1 cellular context compared by ENCODE assay signal in the genomic region with DNA sequence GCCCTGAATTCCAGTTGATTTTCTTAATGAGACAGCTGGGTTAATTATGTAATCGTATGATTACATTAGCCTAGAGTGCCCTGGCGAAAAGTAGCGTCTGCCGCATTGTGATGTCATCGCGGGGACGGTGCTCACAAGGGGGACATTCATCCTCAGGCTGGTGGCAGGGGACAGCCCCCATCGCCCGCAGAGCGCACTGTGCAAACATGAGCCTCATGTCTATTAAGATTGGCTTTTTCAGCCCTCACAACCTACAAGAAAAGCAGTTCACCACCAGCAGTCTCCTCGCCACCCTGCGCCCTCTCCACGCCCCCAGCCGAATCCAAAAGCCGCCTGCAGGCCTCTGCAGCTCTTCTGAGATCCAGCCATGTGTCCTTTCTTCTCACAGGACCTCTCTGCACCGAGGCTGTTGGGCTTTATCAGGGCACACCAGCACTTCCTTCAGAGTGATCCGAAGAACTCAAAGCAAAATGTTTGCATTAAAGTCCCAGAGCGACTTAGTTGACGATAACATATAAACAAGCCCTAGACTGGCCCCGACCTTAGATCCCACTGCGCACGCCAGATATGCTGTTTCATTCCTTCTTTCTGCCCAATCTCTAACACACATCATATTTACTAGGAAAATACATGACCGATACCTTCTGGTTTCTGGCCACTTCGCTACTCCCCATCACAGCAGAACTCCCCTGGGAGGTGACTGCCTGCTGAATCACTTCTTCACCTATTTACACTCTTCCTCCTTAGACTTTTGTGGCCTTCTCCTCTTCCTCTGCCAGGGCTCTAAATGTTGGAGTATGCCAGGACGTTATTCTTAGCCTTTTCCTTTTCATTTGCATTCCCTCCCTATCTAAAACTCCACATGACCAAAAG.
TF ChIP-seq lines count a peak whose summit lies in the region.

No MANE protein-coding gene starts in this region.

TF ChIP-seq in K562, 482 proteins besides CTCF, POLR2A, EP300 and RAD21 (continued from another document and continues in another):
- TF ChIP-seq, protein P1, sequence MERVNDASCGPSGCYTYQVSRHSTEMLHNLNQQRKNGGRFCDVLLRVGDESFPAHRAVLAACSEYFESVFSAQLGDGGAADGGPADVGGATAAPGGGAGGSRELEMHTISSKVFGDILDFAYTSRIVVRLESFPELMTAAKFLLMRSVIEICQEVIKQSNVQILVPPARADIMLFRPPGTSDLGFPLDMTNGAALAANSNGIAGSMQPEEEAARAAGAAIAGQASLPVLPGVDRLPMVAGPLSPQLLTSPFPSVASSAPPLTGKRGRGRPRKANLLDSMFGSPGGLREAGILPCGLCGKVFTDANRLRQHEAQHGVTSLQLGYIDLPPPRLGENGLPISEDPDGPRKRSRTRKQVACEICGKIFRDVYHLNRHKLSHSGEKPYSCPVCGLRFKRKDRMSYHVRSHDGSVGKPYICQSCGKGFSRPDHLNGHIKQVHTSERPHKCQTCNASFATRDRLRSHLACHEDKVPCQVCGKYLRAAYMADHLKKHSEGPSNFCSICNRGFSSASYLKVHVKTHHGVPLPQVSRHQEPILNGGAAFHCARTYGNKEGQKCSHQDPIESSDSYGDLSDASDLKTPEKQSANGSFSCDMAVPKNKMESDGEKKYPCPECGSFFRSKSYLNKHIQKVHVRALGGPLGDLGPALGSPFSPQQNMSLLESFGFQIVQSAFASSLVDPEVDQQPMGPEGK (CRISPR knock-in tag; IDR thresholded peaks at IDR 0.05; ENCODE audit: borderline replicate concordance), result no peak
- no peak for TF ChIP-seq ZNF146 (CRISPR knock-in tag; IDR thresholded peaks at IDR 0.05; ENCODE audit: unreplicated experiment)
- no peak for TF ChIP-seq MTF1 (CRISPR knock-in tag; IDR thresholded peaks at IDR 0.05; ENCODE audit: borderline replicate concordance)
- TF ChIP-seq, protein P2, sequence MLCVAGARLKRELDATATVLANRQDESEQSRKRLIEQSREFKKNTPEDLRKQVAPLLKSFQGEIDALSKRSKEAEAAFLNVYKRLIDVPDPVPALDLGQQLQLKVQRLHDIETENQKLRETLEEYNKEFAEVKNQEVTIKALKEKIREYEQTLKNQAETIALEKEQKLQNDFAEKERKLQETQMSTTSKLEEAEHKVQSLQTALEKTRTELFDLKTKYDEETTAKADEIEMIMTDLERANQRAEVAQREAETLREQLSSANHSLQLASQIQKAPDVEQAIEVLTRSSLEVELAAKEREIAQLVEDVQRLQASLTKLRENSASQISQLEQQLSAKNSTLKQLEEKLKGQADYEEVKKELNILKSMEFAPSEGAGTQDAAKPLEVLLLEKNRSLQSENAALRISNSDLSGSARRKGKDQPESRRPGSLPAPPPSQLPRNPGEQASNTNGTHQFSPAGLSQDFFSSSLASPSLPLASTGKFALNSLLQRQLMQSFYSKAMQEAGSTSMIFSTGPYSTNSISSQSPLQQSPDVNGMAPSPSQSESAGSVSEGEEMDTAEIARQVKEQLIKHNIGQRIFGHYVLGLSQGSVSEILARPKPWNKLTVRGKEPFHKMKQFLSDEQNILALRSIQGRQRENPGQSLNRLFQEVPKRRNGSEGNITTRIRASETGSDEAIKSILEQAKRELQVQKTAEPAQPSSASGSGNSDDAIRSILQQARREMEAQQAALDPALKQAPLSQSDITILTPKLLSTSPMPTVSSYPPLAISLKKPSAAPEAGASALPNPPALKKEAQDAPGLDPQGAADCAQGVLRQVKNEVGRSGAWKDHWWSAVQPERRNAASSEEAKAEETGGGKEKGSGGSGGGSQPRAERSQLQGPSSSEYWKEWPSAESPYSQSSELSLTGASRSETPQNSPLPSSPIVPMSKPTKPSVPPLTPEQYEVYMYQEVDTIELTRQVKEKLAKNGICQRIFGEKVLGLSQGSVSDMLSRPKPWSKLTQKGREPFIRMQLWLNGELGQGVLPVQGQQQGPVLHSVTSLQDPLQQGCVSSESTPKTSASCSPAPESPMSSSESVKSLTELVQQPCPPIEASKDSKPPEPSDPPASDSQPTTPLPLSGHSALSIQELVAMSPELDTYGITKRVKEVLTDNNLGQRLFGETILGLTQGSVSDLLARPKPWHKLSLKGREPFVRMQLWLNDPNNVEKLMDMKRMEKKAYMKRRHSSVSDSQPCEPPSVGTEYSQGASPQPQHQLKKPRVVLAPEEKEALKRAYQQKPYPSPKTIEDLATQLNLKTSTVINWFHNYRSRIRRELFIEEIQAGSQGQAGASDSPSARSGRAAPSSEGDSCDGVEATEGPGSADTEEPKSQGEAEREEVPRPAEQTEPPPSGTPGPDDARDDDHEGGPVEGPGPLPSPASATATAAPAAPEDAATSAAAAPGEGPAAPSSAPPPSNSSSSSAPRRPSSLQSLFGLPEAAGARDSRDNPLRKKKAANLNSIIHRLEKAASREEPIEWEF (CRISPR knock-in tag; IDR thresholded peaks at IDR 0.05), result no peak
- no peak for TF ChIP-seq ZSCAN32 (CRISPR knock-in tag; IDR thresholded peaks at IDR 0.05)
- no peak for TF ChIP-seq KLF13 (tag; IDR thresholded peaks at IDR 0.05; ENCODE audit: borderline replicate concordance, low read depth)
- TF ChIP-seq ZC3H11A (IDR thresholded peaks at IDR 0.05; ENCODE audit: low read depth, low read length), result no peak
- peak; percentile 74 for TF ChIP-seq KLF16 (IDR thresholded peaks at IDR 0.05)
- TF ChIP-seq, protein P3, sequence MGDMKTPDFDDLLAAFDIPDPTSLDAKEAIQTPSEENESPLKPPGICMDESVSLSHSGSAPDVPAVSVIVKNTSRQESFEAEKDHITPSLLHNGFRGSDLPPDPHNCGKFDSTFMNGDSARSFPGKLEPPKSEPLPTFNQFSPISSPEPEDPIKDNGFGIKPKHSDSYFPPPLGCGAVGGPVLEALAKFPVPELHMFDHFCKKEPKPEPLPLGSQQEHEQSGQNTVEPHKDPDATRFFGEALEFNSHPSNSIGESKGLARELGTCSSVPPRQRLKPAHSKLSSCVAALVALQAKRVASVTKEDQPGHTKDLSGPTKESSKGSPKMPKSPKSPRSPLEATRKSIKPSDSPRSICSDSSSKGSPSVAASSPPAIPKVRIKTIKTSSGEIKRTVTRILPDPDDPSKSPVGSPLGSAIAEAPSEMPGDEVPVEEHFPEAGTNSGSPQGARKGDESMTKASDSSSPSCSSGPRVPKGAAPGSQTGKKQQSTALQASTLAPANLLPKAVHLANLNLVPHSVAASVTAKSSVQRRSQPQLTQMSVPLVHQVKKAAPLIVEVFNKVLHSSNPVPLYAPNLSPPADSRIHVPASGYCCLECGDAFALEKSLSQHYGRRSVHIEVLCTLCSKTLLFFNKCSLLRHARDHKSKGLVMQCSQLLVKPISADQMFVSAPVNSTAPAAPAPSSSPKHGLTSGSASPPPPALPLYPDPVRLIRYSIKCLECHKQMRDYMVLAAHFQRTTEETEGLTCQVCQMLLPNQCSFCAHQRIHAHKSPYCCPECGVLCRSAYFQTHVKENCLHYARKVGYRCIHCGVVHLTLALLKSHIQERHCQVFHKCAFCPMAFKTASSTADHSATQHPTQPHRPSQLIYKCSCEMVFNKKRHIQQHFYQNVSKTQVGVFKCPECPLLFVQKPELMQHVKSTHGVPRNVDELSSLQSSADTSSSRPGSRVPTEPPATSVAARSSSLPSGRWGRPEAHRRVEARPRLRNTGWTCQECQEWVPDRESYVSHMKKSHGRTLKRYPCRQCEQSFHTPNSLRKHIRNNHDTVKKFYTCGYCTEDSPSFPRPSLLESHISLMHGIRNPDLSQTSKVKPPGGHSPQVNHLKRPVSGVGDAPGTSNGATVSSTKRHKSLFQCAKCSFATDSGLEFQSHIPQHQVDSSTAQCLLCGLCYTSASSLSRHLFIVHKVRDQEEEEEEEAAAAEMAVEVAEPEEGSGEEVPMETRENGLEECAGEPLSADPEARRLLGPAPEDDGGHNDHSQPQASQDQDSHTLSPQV (IDR thresholded peaks at IDR 0.05), result no peak; the same call in 1 of the 2 replicates
- TF ChIP-seq NFATC3 (IDR thresholded peaks at IDR 0.05), result peak; percentile 75; the same call in 1 of the 2 replicates
- TF ChIP-seq, protein P4, sequence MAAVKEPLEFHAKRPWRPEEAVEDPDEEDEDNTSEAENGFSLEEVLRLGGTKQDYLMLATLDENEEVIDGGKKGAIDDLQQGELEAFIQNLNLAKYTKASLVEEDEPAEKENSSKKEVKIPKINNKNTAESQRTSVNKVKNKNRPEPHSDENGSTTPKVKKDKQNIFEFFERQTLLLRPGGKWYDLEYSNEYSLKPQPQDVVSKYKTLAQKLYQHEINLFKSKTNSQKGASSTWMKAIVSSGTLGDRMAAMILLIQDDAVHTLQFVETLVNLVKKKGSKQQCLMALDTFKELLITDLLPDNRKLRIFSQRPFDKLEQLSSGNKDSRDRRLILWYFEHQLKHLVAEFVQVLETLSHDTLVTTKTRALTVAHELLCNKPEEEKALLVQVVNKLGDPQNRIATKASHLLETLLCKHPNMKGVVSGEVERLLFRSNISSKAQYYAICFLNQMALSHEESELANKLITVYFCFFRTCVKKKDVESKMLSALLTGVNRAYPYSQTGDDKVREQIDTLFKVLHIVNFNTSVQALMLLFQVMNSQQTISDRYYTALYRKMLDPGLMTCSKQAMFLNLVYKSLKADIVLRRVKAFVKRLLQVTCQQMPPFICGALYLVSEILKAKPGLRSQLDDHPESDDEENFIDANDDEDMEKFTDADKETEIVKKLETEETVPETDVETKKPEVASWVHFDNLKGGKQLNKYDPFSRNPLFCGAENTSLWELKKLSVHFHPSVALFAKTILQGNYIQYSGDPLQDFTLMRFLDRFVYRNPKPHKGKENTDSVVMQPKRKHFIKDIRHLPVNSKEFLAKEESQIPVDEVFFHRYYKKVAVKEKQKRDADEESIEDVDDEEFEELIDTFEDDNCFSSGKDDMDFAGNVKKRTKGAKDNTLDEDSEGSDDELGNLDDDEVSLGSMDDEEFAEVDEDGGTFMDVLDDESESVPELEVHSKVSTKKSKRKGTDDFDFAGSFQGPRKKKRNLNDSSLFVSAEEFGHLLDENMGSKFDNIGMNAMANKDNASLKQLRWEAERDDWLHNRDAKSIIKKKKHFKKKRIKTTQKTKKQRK (IDR thresholded peaks at IDR 0.05; ENCODE audit: borderline replicate concordance, low read depth, low read length), result no peak
- TF ChIP-seq NR2C1 (IDR thresholded peaks at IDR 0.05), result no peak
- TF ChIP-seq NR2C1 (tag; IDR thresholded peaks at IDR 0.05), result no peak
- no peak for TF ChIP-seq SETDB1 (IDR thresholded peaks at IDR 0.05; ENCODE audit: low read length)
- TF ChIP-seq IRF2 (CRISPR knock-in tag; IDR thresholded peaks at IDR 0.05), result no peak
- TF ChIP-seq BCL6 (CRISPR knock-in tag; IDR thresholded peaks at IDR 0.05), result no peak
- TF ChIP-seq, protein P5, sequence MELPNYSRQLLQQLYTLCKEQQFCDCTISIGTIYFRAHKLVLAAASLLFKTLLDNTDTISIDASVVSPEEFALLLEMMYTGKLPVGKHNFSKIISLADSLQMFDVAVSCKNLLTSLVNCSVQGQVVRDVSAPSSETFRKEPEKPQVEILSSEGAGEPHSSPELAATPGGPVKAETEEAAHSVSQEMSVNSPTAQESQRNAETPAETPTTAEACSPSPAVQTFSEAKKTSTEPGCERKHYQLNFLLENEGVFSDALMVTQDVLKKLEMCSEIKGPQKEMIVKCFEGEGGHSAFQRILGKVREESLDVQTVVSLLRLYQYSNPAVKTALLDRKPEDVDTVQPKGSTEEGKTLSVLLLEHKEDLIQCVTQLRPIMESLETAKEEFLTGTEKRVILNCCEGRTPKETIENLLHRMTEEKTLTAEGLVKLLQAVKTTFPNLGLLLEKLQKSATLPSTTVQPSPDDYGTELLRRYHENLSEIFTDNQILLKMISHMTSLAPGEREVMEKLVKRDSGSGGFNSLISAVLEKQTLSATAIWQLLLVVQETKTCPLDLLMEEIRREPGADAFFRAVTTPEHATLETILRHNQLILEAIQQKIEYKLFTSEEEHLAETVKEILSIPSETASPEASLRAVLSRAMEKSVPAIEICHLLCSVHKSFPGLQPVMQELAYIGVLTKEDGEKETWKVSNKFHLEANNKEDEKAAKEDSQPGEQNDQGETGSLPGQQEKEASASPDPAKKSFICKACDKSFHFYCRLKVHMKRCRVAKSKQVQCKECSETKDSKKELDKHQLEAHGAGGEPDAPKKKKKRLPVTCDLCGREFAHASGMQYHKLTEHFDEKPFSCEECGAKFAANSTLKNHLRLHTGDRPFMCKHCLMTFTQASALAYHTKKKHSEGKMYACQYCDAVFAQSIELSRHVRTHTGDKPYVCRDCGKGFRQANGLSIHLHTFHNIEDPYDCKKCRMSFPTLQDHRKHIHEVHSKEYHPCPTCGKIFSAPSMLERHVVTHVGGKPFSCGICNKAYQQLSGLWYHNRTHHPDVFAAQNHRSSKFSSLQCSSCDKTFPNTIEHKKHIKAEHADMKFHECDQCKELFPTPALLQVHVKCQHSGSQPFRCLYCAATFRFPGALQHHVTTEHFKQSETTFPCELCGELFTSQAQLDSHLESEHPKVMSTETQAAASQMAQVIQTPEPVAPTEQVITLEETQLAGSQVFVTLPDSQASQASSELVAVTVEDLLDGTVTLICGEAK (IDR thresholded peaks at IDR 0.05), result no peak; the same call in 1 of the 2 replicates
- TF ChIP-seq, protein P5 (CRISPR knock-in tag; IDR thresholded peaks at IDR 0.05), result no peak
- TF ChIP-seq, protein P6, sequence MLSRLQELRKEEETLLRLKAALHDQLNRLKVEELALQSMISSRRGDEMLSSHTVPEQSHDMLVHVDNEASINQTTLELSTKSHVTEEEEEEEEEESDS (CRISPR knock-in tag; IDR thresholded peaks at IDR 0.05), result no peak
- no peak; the same call in none of the 2 replicates for TF ChIP-seq RBFOX2 (IDR thresholded peaks at IDR 0.05; ENCODE audit: low read depth, low read length)
- no peak for TF ChIP-seq CSDE1 (IDR thresholded peaks at IDR 0.05)
- TF ChIP-seq NR2F6 (CRISPR knock-in tag; IDR thresholded peaks at IDR 0.05), result no peak
- TF ChIP-seq KAT7 (CRISPR knock-in tag; IDR thresholded peaks at IDR 0.05; ENCODE audit: borderline replicate concordance), result no peak; the same call in 1 of the 2 replicates
- TF ChIP-seq CBX8 (IDR thresholded peaks at IDR 0.05; ENCODE audit: borderline replicate concordance, extremely low read depth, low read depth, low read length, poor library complexity, severe bottlenecking), result no peak
- no peak for TF ChIP-seq RBM34 (IDR thresholded peaks at IDR 0.05; ENCODE audit: borderline replicate concordance, insufficient read depth, low read length)
